ENCODE assay signal across 14 cellular contexts in the genomic region with DNA sequence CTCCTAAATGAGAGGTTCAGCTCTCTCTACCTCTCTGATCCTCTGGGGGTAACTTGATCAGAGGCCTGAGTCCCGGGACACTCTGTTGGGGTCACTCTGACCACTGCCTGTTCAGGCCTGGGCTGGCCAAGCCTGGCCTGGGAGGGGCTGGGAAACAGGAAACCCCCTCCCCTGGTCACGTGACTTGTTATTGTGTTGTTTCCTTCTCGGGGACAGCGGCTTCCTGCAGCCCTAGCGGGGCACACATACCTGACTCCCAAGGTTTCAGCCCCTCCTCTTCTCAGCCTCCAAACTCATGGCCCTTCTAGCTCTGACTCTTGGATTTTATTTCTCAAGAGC. TPM values are rescaled to one million over a fixed set of nuclear protein-coding genes. Genes with fewer than 3 reads are reported as not detected.
DNase-seq lines count a peak whose midpoint lies in the region; ATAC-seq, FAIRE-seq and TF ChIP-seq lines count a peak whose summit lies in the region.
"Had no signal": no experiment of that assay in that cellular context is flagged by ENCODE, and none has a peak within 500 bp of the region (broad histone marks: within the 10 kb centered on the region; RNA-seq: fewer than 3 reads in every experiment).

A gene with protein sequence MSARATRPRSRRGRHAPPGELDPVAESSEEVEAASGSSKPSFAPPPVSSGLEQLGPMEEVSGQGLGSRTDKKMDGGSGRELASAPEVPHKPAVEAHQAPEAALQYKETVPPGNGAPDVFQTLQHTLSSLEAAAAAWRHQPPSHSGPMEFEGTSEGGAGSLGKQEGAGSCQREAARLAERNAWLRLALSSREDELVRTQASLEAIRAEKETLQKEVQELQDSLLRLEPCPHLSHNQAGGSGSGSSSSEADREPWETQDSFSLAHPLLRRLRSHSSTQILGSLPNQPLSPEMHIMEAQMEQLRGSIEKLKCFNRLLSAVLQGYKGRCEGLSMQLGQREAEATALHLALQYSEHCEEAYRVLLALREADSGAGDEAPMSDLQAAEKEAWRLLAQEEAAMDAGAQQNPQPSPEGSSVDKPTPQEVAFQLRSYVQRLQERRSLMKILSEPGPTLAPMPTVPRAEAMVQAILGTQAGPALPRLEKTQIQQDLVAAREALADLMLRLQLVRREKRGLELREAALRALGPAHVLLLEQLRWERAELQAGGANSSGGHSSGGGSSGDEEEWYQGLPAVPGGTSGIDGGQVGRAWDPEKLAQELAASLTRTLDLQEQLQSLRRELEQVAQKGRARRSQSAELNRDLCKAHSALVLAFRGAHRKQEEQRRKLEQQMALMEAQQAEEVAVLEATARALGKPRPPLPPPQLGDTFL (minus strand): TSS at position 105 of the 339 bp plus-strand sequence. CDS start 446 bp downstream, outside the sequence.

- DNase-seq in activated CD4-positive, alpha-beta T cell treated with anti-CD3 and anti-CD28 coated beads, Interleukin-2, amount 10 ng/mL, durations not matched to agents 24 days and 14 days = peak; percentile 71
- DNase-seq in activated CD4-positive, alpha-beta T cell treated with anti-CD3 and anti-CD28 coated beads, Interleukin-2, amount 50 U/mL, for 48 hours = no peak
- DNase-seq in GM12878 (ENCODE audit: low read depth, low spot score) = no peak
- no peak for DNase-seq in substantia nigra (lab: John Stamatoyannopoulos, UW)
- DNase-seq in NCI-H187 treated with DMSO at 0.1 percent for 48 hours (lab: John Stamatoyannopoulos, UW) = no peak
- no peak for DNase-seq in mammary epithelial cell
- DNase-seq in SIG-M5 treated with dmso at 0.1 percent for 504 hours (lab: John Stamatoyannopoulos, UW; ENCODE audit: unreplicated experiment) = no peak
- DNase-seq: activated T-cell treated with anti-CD3 and anti-CD28 coated beads, Interleukin-2, amount 50 U/mL, for 48 hours; cortex of kidney; hippocampal formation; NCI-H510A treated with DMSO at 0.1 percent for 48 hours had no signal

- no peak within 1 kb of the TSS for H3K4me3 ChIP-seq in GM12878
- peak within 1 kb of the TSS in 1 of 3 donors; percentile 7 for H3K4me3 ChIP-seq in liver (ENCODE audit: low read depth in 1 of 3, low read length in 3 of 3)
- no peak within 1 kb of the TSS for H3K4me3 ChIP-seq in mammary epithelial cell (replicated peaks in 1 of 3; ENCODE audit: insufficient read depth in 1 of 3, low read depth in 2 of 3, low read length in 3 of 3)
- H3K4me3 ChIP-seq: pancreas had no signal

- dilution Hi-C loops in mammary epithelial cell (cut with HindIII; ENCODE audit: low sequenced_read_pairs) = no loop called here

- TF ChIP-seq EP300 in GM12878 (IDR thresholded peaks at IDR 0.05; ENCODE audit: borderline replicate concordance in 1 of 2, control insufficient read depth in 1 of 2, low read depth in 2 of 2, low read length in 2 of 2) = no peak

- 13% methylated on average over 5 of the region's 5 CpGs for WGBS in GM12878 (ENCODE audit: insufficient coverage, insufficient replicate concordance, low lambda C conversion rate, missing lambda C conversion rate)
- WGBS in liver = 59% methylated on average over 5 of the region's 5 CpGs
- 82% methylated on average over 5 of the region's 5 CpGs for WGBS in mammary epithelial cell (ENCODE audit: low coverage, missing lambda C conversion rate)

- H3K27ac Mint-ChIP-seq in activated CD4-positive, alpha-beta T cell treated with anti-CD3 and anti-CD28 coated beads, Interleukin-2, amount 10 ng/mL, durations not matched to agents 24 days and 14 days = no peak within 1 kb of the TSS

- H3K9me3 ChIP-seq in GM12878 (replicated peaks; ENCODE audit: control insufficient read depth, insufficient read depth, low read length) (no peaks in the 10 kb centered on the region), liver (ENCODE audit: control insufficient read depth in 4 of 4, low read length in 3 of 4) (no peaks in the 10 kb centered on the region), mammary epithelial cell (replicated peaks; ENCODE audit: insufficient read depth, low read length) (no peaks in the 10 kb centered on the region)
- H3K9me3 ChIP-seq: pancreas had no signal

- peaks cover 16% of the 10 kb centered on the region for H3K4me1 Mint-ChIP-seq in activated CD4-positive, alpha-beta T cell treated with anti-CD3 and anti-CD28 coated beads, Interleukin-2, amount 10 ng/mL, durations not matched to agents 24 days and 14 days

- peaks cover 2% of the 10 kb centered on the region for H3K27me3 Mint-ChIP-seq in activated CD4-positive, alpha-beta T cell treated with anti-CD3 and anti-CD28 coated beads, Interleukin-2, amount 10 ng/mL, durations not matched to agents 24 days and 14 days

- no peak for TF ChIP-seq CTCF in GM12878 (IDR thresholded peaks at IDR 0.05 in 2 of 3, conservative IDR thresholded peaks at IDR 0.05 in 1 of 3; ENCODE audit: control insufficient read depth in 2 of 3, extremely low read depth in 1 of 3, insufficient read depth in 1 of 3, low read depth in 3 of 3, low read length in 3 of 3)
- no peak for TF ChIP-seq CTCF in liver (IDR thresholded peaks at IDR 0.05; ENCODE audit: low read depth, low read length, missing input control)
- no peak for TF ChIP-seq CTCF in mammary epithelial cell (conservative IDR thresholded peaks at IDR 0.05 in 1 of 2, IDR thresholded peaks at IDR 0.05 in 1 of 2; ENCODE audit: extremely low read depth in 1 of 2, insufficient read depth in 1 of 2, low read depth in 1 of 2, low read length in 2 of 2)

- no peaks in the 10 kb centered on the region for H4K20me1 ChIP-seq in GM12878 (ENCODE audit: control insufficient read depth, insufficient read depth)
- H4K20me1 ChIP-seq in mammary epithelial cell (ENCODE audit: insufficient read depth, low read length) = no peaks in the 10 kb centered on the region

- H3K4me2 ChIP-seq in GM12878 (ENCODE audit: control insufficient read depth, insufficient read depth) (no peak within 1 kb of the TSS), mammary epithelial cell (ENCODE audit: insufficient read depth, low read depth, low read length) (no peak within 1 kb of the TSS)

- H3K27me3 ChIP-seq in GM12878 (replicated peaks in 1 of 2; ENCODE audit: control insufficient read depth in 2 of 2, insufficient read depth in 2 of 2, low read length in 1 of 2) (no peaks in the 10 kb centered on the region), liver (ENCODE audit: control insufficient read depth in 4 of 4, insufficient read depth in 4 of 4, low read length in 3 of 4) (no peaks in the 10 kb centered on the region), mammary epithelial cell (ENCODE audit: insufficient read depth, low read length) (no peaks in the 10 kb centered on the region)
- H3K27me3 ChIP-seq: pancreas had no signal

- H3K4me1 ChIP-seq in GM12878 (ENCODE audit: control insufficient read depth, insufficient read depth, low read length) = peaks cover 14% of the 10 kb centered on the region
- H3K4me1 ChIP-seq in liver (ENCODE audit: control insufficient read depth in 4 of 4, insufficient read depth in 4 of 4, low read length in 3 of 4) = peaks cover 3 to 11% (median 10%) of the 10 kb centered on the region in 4 donors
- peaks cover 9% of the 10 kb centered on the region for H3K4me1 ChIP-seq in mammary epithelial cell (ENCODE audit: insufficient read depth, low read length)

- RAD21 ChIA-PET in GM12878 (lab: Charles Lee; ENCODE audit: unreplicated experiment) = interaction anchor here (1.2 to 1.3 kb wide), 2 partner anchors 16 to 18 kb away, joined by 3 to 5 read pairs; no protein-coding TSS in a partner anchor

- no peak for ATAC-seq in GM12878
- ATAC-seq: pancreas had no signal

- CTCF ChIA-PET in GM12878 (lab: Yijun Ruan, JAX) (interaction anchor here (0.7 to 10.5 kb wide), 9 partner anchors 9 to 191 kb away, joined by 3 to 120 read pairs (median 3); a partner anchor contains a TSS), mammary epithelial cell (lab: Charles Lee; ENCODE audit: low non-redundant PET) (no interaction called here)

- H3K36me3 ChIP-seq in GM12878 (ENCODE audit: control insufficient read depth in 2 of 2, insufficient read depth in 2 of 2, low read length in 1 of 2) (0 out of 4 replicates have a peak, but pooled peaks cover 0 to 2% of the 10 kb centered on the region in 2 experiments), liver (ENCODE audit: control insufficient read depth in 4 of 4, insufficient read depth in 3 of 4, low read depth in 1 of 4, low read length in 3 of 4) (peaks cover 0 to 3% (median 0%) of the 10 kb centered on the region in 4 donors), mammary epithelial cell (ENCODE audit: insufficient read depth, low read length) (no peaks in the 10 kb centered on the region)
- H3K36me3 ChIP-seq: pancreas had no signal

- H3K9me3 Mint-ChIP-seq in activated CD4-positive, alpha-beta T cell treated with anti-CD3 and anti-CD28 coated beads, Interleukin-2, amount 10 ng/mL, durations not matched to agents 24 days and 14 days = no peaks in the 10 kb centered on the region

- no peak for FAIRE-seq in GM12878 (lab: Jason Lieb, UNC)
- FAIRE-seq: pancreas had no signal

- no peak for TF ChIP-seq RAD21 in GM12878 (IDR thresholded peaks at IDR 0.05; ENCODE audit: insufficient read depth, low read depth, low read length)
- TF ChIP-seq RAD21 in liver (IDR thresholded peaks at IDR 0.05) = no peak

- SMC1A ChIA-PET in GM12878 (lab: Charles Lee; ENCODE audit: uncharacterized antibody, unreplicated experiment) = interaction anchor here (0.9 to 5.0 kb wide), 4 partner anchors 17 to 191 kb away, joined by 3 to 43 read pairs (median 5); a partner anchor contains a TSS

- H3K36me3 Mint-ChIP-seq in activated CD4-positive, alpha-beta T cell treated with anti-CD3 and anti-CD28 coated beads, Interleukin-2, amount 10 ng/mL, durations not matched to agents 24 days and 14 days (ENCODE audit: low read depth) = peaks cover 6% of the 10 kb centered on the region

- TF ChIP-seq POLR2A in GM12878 (IDR thresholded peaks at IDR 0.05; ENCODE audit: low read depth, low read length) = no peak

- H3K9ac ChIP-seq in GM12878 (ENCODE audit: control insufficient read depth, insufficient read depth, low read length) = no peak within 1 kb of the TSS
- peak within 1 kb of the TSS in 1 of 2 donors; percentile 36 for H3K9ac ChIP-seq in liver (ENCODE audit: low read depth in 1 of 2, low read length in 2 of 2)
- H3K9ac ChIP-seq in mammary epithelial cell (ENCODE audit: insufficient read depth, low read length) = no peak within 1 kb of the TSS

- POLR2A ChIA-PET in GM12878 (lab: Charles Lee) = interaction anchor here (0.6 kb wide), 1 partner anchor 57 kb away, joined by 5 read pairs; no protein-coding TSS in a partner anchor

- BruUV-seq in GM12878 (replicated peaks; lab: Mats Ljungman, UMichigan) = no TSS peak
- BruUV-seq in mammary epithelial cell (replicated peaks; lab: Mats Ljungman, UMichigan) = no TSS peak

- H3K79me2 ChIP-seq in GM12878 (ENCODE audit: control insufficient read depth, insufficient read depth, low read length) (peaks cover 13% of the 10 kb centered on the region), mammary epithelial cell (ENCODE audit: insufficient read depth, low read length) (peaks cover 17% of the 10 kb centered on the region)

- in situ Hi-C loops in GM12878 (cut with MboI) = no loop called here
- in situ Hi-C loops in mammary epithelial cell (cut with MboI; ENCODE audit: low sequenced_read_pairs in 2 of 2) = no loop called here

- H3K4me3 Mint-ChIP-seq in activated CD4-positive, alpha-beta T cell treated with anti-CD3 and anti-CD28 coated beads, Interleukin-2, amount 10 ng/mL, durations not matched to agents 24 days and 14 days = no peak within 1 kb of the TSS

- intact Hi-C loops in activated CD4-positive, alpha-beta T cell treated with anti-CD3 and anti-CD28 coated beads, Interleukin-2, amount 10 ng/mL, durations not matched to agents 24 days and 14 days (cut with micrococcal nuclease) = no loop called here
- intact Hi-C loops in GM12878 (cut with micrococcal nuclease; ENCODE audit: unreplicated experiment) (loop anchor here (5.0 to 10.0 kb wide), 2 partner anchors 197 to 490 kb away; no protein-coding TSS in a partner anchor), mammary epithelial cell (cut with micrococcal nuclease) (no loop called here)

- no peak within 1 kb of the TSS for H3K27ac ChIP-seq in GM12878 (ENCODE audit: control insufficient read depth, insufficient read depth)
- H3K27ac ChIP-seq in liver (ENCODE audit: low read depth in 1 of 2, low read length in 2 of 2) = peak within 1 kb of the TSS; percentile 13 to 46
- H3K27ac ChIP-seq in substantia nigra (ENCODE audit: low read depth, low read length, poor library complexity, severe bottlenecking) = peak within 1 kb of the TSS; percentile 17
- H3K27ac ChIP-seq in mammary epithelial cell (ENCODE audit: insufficient read depth, low read depth, low read length) = no peak within 1 kb of the TSS
- H3K27ac ChIP-seq: pancreas had no signal

- H2AFZ ChIP-seq in GM12878 (ENCODE audit: control insufficient read depth, low read depth, low read length) (peak within 1 kb of the TSS; percentile 21; the same call in 1 of the 2 replicates), mammary epithelial cell (ENCODE audit: low read depth, low read length) (no peak within 1 kb of the TSS)

RNA-seq across cellular contexts. Expression of the gene that starts here (rescaled TPM):
- 0.30 and 0.38 TPM in 2 replicates for total RNA-seq in activated CD4-positive, alpha-beta T cell treated with anti-CD3 and anti-CD28 coated beads, Interleukin-2, amount 10 ng/mL, durations not matched to agents 24 days and 14 days
- total RNA-seq in GM12878 (2013; cell fraction: nucleolus; rRNA removed) = 0.58 and 0.61 TPM in 2 replicates
- total RNA-seq in GM12878 (2014; rRNA removed) (0.11 and 0.96 TPM in 2 replicates), GM12878 (2014; rRNA removed; fragmentation: Illumina TruSeq; extraction: Trizol) (0.09 TPM in 1 of 2 replicates, not detected in the other), GM12878 (2021) (0.27 and 0.62 TPM in 2 replicates), liver (1 to 10 TPM; 2.1 to 2.6 TPM), mammary epithelial cell (not detected)
- polyA plus RNA-seq in GM12878 (2011; ENCODE audit: low read depth) = not detected
- polyA plus RNA-seq in GM12878 (2011; rRNA removed) (0.07 TPM in 1 of 2 replicates, not detected in the other), GM12878 (2014; fragmentation: Illumina TruSeq; extraction: Trizol) (not detected in 2 replicates), GM12878 (2014; fragmentation: Nextera tagmentation; extraction: Ambion mirVana) (under 1 TPM in 1 of 2 experiments, not detected in 1; 0.05 TPM), GM12878 (2014; rRNA removed) (0.12 and 0.33 TPM in 2 replicates), GM12878 (2016; fragmentation: Nextera tagmentation; extraction: Ambion mirVana) (under 1 TPM; 0.33 to 0.44 TPM), liver (1 to 10 TPM; 1.2 to 1.6 TPM), mammary epithelial cell (not detected)
- 0.03 and 0.18 TPM in 2 replicates for polyA plus RNA-seq in GM12878 (2011; cell fraction: cytosol; rRNA removed)
- polyA plus RNA-seq in GM12878 (2011; cell fraction: nucleus; rRNA removed) = 0.48 and 1.1 TPM in 2 replicates
- polyA plus RNA-seq in GM12878 (2012) = 0.09 and 0.31 TPM in 2 replicates
- polyA minus RNA-seq in GM12878 (2011; rRNA and poly(A)+ RNA removed) = 0.15 TPM in 1 of 2 replicates, not detected in the other
- polyA minus RNA-seq in GM12878 (2011; cell fraction: cytosol; rRNA and poly(A)+ RNA removed) = not detected in 2 replicates
- 0.12 and 1.1 TPM in 2 replicates for polyA minus RNA-seq in GM12878 (2011; cell fraction: nucleus; rRNA and poly(A)+ RNA removed)
- polyA minus RNA-seq in mammary epithelial cell = not detected
- total RNA-seq: A172 had no signal

Comparison
In these comparisons a context has a peak if more than half of its experiments do, and no peak if none do; other contexts are left out.
1. Peak in DNase-seq in activated CD4-positive, alpha-beta T cell treated with anti-CD3 and anti-CD28 coated beads, Interleukin-2, amount 10 ng/mL, durations not matched to agents 24 days and 14 days; RNA of the gene not detected or under 1 TPM.
2. H3K27ac ChIP-seq: peak in liver (2 of 2) and substantia nigra (single experiment); none in GM12878 (single experiment) and mammary epithelial cell (single experiment).